In genomic region chr16:60318486-60318885, GRCh38 we compare ENCODE assay signal across 24 cellular contexts.
"Had no signal": no experiment of that assay in that cellular context is flagged by ENCODE, and none has a peak within 500 bp of the region (broad histone marks: within the 10 kb centered on the region; RNA-seq: fewer than 3 reads in every experiment).

No MANE protein-coding gene starts in this region.

- H3K4me1 ChIP-seq: colonic mucosa, esophagus muscularis mucosa, foreskin keratinocyte, gastrocnemius medialis, heart left ventricle, left lung, lower lobe of right lung had no signal

- H3K27me3 ChIP-seq: colonic mucosa, esophagus muscularis mucosa, foreskin keratinocyte, gastrocnemius medialis, heart left ventricle, hepatocyte, left lung had no signal

- H3K9me3 ChIP-seq: colonic mucosa, esophagus muscularis mucosa, gastrocnemius medialis, lower lobe of right lung had no signal

- FAIRE-seq: endometrium, kidney had no signal

- ATAC-seq: effector memory CD8-positive, alpha-beta T cell; foreskin keratinocyte; gastrocnemius medialis; heart left ventricle; left lung; left ventricle myocardium superior; lower lobe of right lung; mucosa of descending colon had no signal

- H3K27ac ChIP-seq: colonic mucosa, esophagus muscularis mucosa, foreskin keratinocyte, gastrocnemius medialis, heart left ventricle, hepatocyte, left lung, lower lobe of right lung had no signal

- DNase-seq: cerebellar nuclear complex; colonic mucosa; cortex of kidney; effector CD8-positive, alpha-beta T cell; effector memory CD8-positive, alpha-beta T cell; endodermal cell; gastrocnemius medialis; heart left ventricle; hypothalamus; immature natural killer cell; islet precursor cell; kidney; kidney glomerular epithelial cell; left lung; left ventricle myocardium superior; lower lobe of right lung; mesendoderm; midbrain; mucosa of descending colon; naive B cell had no signal

- H3K4me2 ChIP-seq: hepatocyte had no signal

- H3K79me2 ChIP-seq: hepatocyte had no signal

- H3K36me3 ChIP-seq: colonic mucosa, esophagus muscularis mucosa, gastrocnemius medialis, heart left ventricle, left lung, lower lobe of right lung had no signal

- H2AFZ ChIP-seq: hepatocyte had no signal

- H3K4me3 ChIP-seq: colonic mucosa, esophagus muscularis mucosa, gastrocnemius medialis, heart left ventricle, hepatocyte, left lung, lower lobe of right lung, mucosa of descending colon had no signal
